ENCODE assay signal across 1 cellular context in genomic region chr3:150315711-150316110, GRCh38.
TF ChIP-seq lines count a peak whose summit lies in the region.

No MANE protein-coding gene starts in this region.

TF ChIP-seq in IMR-90, 13 proteins besides CTCF, POLR2A, EP300 and RAD21 (continued from another document):
- no peak for TF ChIP-seq USF2 (IDR thresholded peaks at IDR 0.05; ENCODE audit: low read depth, low read length)
- no peak for TF ChIP-seq RFX5 (IDR thresholded peaks at IDR 0.05; ENCODE audit: low read depth, low read length)
- TF ChIP-seq MXI1 (IDR thresholded peaks at IDR 0.05; ENCODE audit: borderline replicate concordance, low read depth, low read length): no peak
- no peak for TF ChIP-seq CEBPB (IDR thresholded peaks at IDR 0.05; ENCODE audit: low read depth, low read length)
- TF ChIP-seq ELK1 (IDR thresholded peaks at IDR 0.05; ENCODE audit: borderline replicate concordance, low read depth, low read length): no peak
- no peak for TF ChIP-seq FOS (IDR thresholded peaks at IDR 0.05; ENCODE audit: low read depth, low read length)
- no peak for TF ChIP-seq MAZ (IDR thresholded peaks at IDR 0.05; ENCODE audit: borderline replicate concordance, low read depth, low read length)
- no peak for TF ChIP-seq CHD1 (IDR thresholded peaks at IDR 0.05; ENCODE audit: low read depth, low read length)
- no peak for TF ChIP-seq SMC3 (IDR thresholded peaks at IDR 0.05; ENCODE audit: low read depth, low read length)
- no peak for TF ChIP-seq MAFK (IDR thresholded peaks at IDR 0.05; ENCODE audit: low read depth, low read length)
TF ChIP-seq in IMR-90: peak in this region for 0.
